In the genomic region with DNA sequence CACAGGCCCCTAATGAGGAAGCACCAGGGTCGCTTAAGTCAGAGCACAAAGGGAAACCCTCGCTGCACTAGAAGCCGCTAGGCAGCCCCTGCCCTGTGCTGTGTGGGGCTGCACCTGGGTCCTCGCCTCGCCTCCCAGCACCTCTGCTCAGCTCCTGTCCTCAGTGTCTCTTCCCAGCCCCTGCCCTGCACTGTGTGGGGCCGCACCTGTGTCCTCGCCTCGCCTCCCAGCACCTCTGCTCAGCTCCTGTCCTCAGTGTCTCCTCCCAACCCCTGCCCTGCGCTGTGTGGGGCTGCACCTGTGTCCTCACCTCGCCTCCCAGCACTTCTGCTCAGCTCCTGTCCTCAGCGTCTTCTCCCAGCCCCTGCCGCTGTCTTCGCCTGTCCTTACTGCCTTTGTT, we compare ENCODE assay signal across 14 cellular contexts.
"Had no signal": no experiment of that assay in that cellular context is flagged by ENCODE, and none has a peak within 500 bp of the region (broad histone marks: within the 10 kb centered on the region; RNA-seq: fewer than 3 reads in every experiment).

No MANE protein-coding gene starts in this region.

- H3K27ac Mint-ChIP-seq: activated naive CD4-positive, alpha-beta T cell treated with anti-CD3 and anti-CD28 coated beads, Interleukin-2, amount 50 U/mL, for 24 hours; natural killer cell; T-helper 1 cell treated with Interleukin-12 subunit alpha and Interleukin-12 subunit beta and Interleukin-4 antibody, amounts not matched to agents 30 μg/mL and 1 μg/mL, for 36 hours had no signal

- DNase-seq: activated CD4-positive, alpha-beta T cell treated with anti-CD3 and anti-CD28 coated beads, Interleukin-2, amount 50 U/mL, for 1 hour; activated CD4-positive, CD25-positive, alpha-beta regulatory T cell; activated effector memory CD4-positive, alpha-beta T cell treated with Interleukin-2 at 50 U/mL for 16 hours; amygdala; brain microvascular endothelial cell; hypothalamus; kidney glomerular epithelial cell; natural killer cell; sigmoid colon; stimulated activated CD4-positive, alpha-beta T cell treated with anti-CD3 and anti-CD28 coated beads, Interleukin-2, amount 100 ng/mL, for 24 hours had no signal

- H3K27me3 ChIP-seq: brain microvascular endothelial cell, sigmoid colon, vagina had no signal

- H3K27ac ChIP-seq: brain microvascular endothelial cell, sigmoid colon, vagina had no signal

- H3K9me3 ChIP-seq: sigmoid colon, vagina had no signal

- H3K4me1 Mint-ChIP-seq: activated naive CD4-positive, alpha-beta T cell treated with anti-CD3 and anti-CD28 coated beads, Interleukin-2, amount 50 U/mL, for 24 hours; natural killer cell had no signal

- H3K9me3 Mint-ChIP-seq: T-helper 1 cell treated with Interleukin-12 subunit alpha and Interleukin-12 subunit beta and Interleukin-4 antibody, amounts not matched to agents 30 μg/mL and 1 μg/mL, for 36 hours had no signal

- H3K4me3 ChIP-seq: sigmoid colon, vagina had no signal

- H3K36me3 ChIP-seq: brain microvascular endothelial cell, sigmoid colon, vagina had no signal

- H3K27me3 Mint-ChIP-seq: activated naive CD4-positive, alpha-beta T cell treated with anti-CD3 and anti-CD28 coated beads, Interleukin-2, amount 50 U/mL, for 24 hours had no signal

- FAIRE-seq: TTC549 had no signal

- H3K4me1 ChIP-seq: sigmoid colon, vagina had no signal

- H3K4me3 Mint-ChIP-seq: activated naive CD4-positive, alpha-beta T cell treated with anti-CD3 and anti-CD28 coated beads, Interleukin-2, amount 50 U/mL, for 24 hours; natural killer cell; T-helper 1 cell treated with Interleukin-12 subunit alpha and Interleukin-12 subunit beta and Interleukin-4 antibody, amounts not matched to agents 30 μg/mL and 1 μg/mL, for 36 hours had no signal
